ENCODE assay signal across 2 cellular contexts in the genomic region with DNA sequence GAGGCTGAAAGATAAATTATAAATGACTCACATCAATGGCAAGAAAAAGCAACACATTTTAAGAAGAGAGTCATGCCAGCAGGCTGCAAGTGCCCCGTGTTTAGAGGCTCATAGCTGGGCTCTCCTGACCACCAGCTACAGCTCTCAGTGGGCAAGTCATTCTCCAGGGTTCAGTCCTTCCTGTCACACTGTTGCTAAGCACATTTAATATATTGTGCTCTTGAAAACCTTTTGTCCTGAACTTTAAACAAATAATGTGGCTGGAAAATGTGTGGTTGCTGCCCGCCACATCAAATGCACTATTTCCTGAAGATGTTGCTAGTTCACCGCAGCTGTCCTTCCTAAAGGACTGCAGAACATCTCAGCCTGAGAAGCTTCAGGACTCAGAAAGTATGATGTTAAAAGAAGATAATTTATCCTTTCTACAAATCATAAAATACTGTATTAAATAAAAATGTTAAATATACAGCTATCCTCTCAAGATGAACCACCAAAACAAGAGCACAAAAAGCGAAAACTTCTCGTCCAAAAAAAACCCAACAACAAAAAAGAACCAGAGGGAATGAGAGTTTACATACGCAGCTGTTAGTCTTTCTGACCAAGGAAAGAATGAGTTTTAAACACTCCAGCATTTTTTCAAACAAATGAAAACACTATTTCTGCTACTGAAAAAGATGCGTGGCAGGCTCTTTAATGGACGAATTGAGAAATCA.
TF ChIP-seq lines count a peak whose summit lies in the region.

No MANE protein-coding gene starts in this region.

TF ChIP-seq in WTC11, 78 proteins besides CTCF, POLR2A, EP300 and RAD21:
- TF ChIP-seq, protein P1, sequence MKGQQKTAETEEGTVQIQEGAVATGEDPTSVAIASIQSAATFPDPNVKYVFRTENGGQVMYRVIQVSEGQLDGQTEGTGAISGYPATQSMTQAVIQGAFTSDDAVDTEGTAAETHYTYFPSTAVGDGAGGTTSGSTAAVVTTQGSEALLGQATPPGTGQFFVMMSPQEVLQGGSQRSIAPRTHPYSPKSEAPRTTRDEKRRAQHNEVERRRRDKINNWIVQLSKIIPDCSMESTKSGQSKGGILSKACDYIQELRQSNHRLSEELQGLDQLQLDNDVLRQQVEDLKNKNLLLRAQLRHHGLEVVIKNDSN (CRISPR knock-in tag; IDR thresholded peaks at IDR 0.05): no peak
- TF ChIP-seq, protein P2, sequence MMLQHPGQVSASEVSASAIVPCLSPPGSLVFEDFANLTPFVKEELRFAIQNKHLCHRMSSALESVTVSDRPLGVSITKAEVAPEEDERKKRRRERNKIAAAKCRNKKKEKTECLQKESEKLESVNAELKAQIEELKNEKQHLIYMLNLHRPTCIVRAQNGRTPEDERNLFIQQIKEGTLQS (CRISPR knock-in tag; conservative IDR thresholded peaks at IDR 0.05): no peak
- no peak for TF ChIP-seq NFATC4 (CRISPR knock-in tag; IDR thresholded peaks at IDR 0.05)
- TF ChIP-seq SMAD4 (CRISPR knock-in tag; IDR thresholded peaks at IDR 0.05): no peak
- no peak for TF ChIP-seq ZBTB21 (CRISPR knock-in tag; IDR thresholded peaks at IDR 0.05; ENCODE audit: borderline replicate concordance)
- TF ChIP-seq NFE2L1 (CRISPR knock-in tag; IDR thresholded peaks at IDR 0.05): no peak
- TF ChIP-seq, protein P3, sequence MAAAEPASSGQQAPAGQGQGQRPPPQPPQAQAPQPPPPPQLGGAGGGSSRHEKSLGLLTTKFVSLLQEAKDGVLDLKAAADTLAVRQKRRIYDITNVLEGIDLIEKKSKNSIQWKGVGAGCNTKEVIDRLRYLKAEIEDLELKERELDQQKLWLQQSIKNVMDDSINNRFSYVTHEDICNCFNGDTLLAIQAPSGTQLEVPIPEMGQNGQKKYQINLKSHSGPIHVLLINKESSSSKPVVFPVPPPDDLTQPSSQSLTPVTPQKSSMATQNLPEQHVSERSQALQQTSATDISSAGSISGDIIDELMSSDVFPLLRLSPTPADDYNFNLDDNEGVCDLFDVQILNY (CRISPR knock-in tag; IDR thresholded peaks at IDR 0.05): no peak
- TF ChIP-seq ETV6 (CRISPR knock-in tag; IDR thresholded peaks at IDR 0.05): no peak
- TF ChIP-seq, protein P4, sequence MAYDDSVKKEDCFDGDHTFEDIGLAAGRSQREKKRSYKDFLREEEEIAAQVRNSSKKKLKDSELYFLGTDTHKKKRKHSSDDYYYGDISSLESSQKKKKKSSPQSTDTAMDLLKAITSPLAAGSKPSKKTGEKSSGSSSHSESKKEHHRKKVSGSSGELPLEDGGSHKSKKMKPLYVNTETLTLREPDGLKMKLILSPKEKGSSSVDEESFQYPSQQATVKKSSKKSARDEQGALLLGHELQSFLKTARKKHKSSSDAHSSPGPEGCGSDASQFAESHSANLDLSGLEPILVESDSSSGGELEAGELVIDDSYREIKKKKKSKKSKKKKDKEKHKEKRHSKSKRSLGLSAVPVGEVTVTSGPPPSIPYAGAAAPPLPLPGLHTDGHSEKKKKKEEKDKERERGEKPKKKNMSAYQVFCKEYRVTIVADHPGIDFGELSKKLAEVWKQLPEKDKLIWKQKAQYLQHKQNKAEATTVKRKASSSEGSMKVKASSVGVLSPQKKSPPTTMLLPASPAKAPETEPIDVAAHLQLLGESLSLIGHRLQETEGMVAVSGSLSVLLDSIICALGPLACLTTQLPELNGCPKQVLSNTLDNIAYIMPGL (CRISPR knock-in tag; IDR thresholded peaks at IDR 0.05): no peak
- TF ChIP-seq TEAD1 (CRISPR knock-in tag; IDR thresholded peaks at IDR 0.05): no peak
- no peak for TF ChIP-seq CBFB (CRISPR knock-in tag; IDR thresholded peaks at IDR 0.05; ENCODE audit: low read depth)
- TF ChIP-seq ZNF138 (CRISPR knock-in tag; conservative IDR thresholded peaks at IDR 0.05): no peak
- TF ChIP-seq, protein P5, sequence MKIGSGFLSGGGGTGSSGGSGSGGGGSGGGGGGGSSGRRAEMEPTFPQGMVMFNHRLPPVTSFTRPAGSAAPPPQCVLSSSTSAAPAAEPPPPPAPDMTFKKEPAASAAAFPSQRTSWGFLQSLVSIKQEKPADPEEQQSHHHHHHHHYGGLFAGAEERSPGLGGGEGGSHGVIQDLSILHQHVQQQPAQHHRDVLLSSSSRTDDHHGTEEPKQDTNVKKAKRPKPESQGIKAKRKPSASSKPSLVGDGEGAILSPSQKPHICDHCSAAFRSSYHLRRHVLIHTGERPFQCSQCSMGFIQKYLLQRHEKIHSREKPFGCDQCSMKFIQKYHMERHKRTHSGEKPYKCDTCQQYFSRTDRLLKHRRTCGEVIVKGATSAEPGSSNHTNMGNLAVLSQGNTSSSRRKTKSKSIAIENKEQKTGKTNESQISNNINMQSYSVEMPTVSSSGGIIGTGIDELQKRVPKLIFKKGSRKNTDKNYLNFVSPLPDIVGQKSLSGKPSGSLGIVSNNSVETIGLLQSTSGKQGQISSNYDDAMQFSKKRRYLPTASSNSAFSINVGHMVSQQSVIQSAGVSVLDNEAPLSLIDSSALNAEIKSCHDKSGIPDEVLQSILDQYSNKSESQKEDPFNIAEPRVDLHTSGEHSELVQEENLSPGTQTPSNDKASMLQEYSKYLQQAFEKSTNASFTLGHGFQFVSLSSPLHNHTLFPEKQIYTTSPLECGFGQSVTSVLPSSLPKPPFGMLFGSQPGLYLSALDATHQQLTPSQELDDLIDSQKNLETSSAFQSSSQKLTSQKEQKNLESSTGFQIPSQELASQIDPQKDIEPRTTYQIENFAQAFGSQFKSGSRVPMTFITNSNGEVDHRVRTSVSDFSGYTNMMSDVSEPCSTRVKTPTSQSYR (CRISPR knock-in tag; IDR thresholded peaks at IDR 0.05): no peak

TF ChIP-seq in H1, 55 proteins besides CTCF, POLR2A, EP300 and RAD21 (continued from another document):
- TF ChIP-seq SIN3A (conservative IDR thresholded peaks at IDR 0.05 in 1 of 2, IDR thresholded peaks at IDR 0.05 in 1 of 2; ENCODE audit: low read depth in 1 of 2, low read length in 2 of 2) (no peak), SRF (IDR thresholded peaks at IDR 0.05; ENCODE audit: low read depth, low read length) (no peak), PHF8 (conservative IDR thresholded peaks at IDR 0.05; ENCODE audit: low read depth, low read length) (no peak), CHD1 (IDR thresholded peaks at IDR 0.05; ENCODE audit: low read depth, low read length) (no peak), SUZ12 (IDR thresholded peaks at IDR 0.05; ENCODE audit: low read length) (no peak), SAP30 (IDR thresholded peaks at IDR 0.05; ENCODE audit: insufficient read depth, insufficient replicate concordance, low read length) (no peak), SP4 (IDR thresholded peaks at IDR 0.05; ENCODE audit: low read length) (no peak), CBX5 (IDR thresholded peaks at IDR 0.05; ENCODE audit: low read depth, low read length) (no peak), CHD2 (IDR thresholded peaks at IDR 0.05; ENCODE audit: low read length) (no peak), EZH2 (IDR thresholded peaks at IDR 0.05; ENCODE audit: low read depth, low read length, severe bottlenecking) (no peak)
- TF ChIP-seq, protein P6, sequence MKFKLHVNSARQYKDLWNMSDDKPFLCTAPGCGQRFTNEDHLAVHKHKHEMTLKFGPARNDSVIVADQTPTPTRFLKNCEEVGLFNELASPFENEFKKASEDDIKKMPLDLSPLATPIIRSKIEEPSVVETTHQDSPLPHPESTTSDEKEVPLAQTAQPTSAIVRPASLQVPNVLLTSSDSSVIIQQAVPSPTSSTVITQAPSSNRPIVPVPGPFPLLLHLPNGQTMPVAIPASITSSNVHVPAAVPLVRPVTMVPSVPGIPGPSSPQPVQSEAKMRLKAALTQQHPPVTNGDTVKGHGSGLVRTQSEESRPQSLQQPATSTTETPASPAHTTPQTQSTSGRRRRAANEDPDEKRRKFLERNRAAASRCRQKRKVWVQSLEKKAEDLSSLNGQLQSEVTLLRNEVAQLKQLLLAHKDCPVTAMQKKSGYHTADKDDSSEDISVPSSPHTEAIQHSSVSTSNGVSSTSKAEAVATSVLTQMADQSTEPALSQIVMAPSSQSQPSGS (IDR thresholded peaks at IDR 0.05; ENCODE audit: low read length): no peak
